1 cellular context compared by ENCODE assay signal in genomic region chr5:132465095-132465707, GRCh38.
TF ChIP-seq lines count a peak whose summit lies in the region.

No MANE protein-coding gene starts in this region.

TF ChIP-seq in IMR-90, 13 proteins besides CTCF, POLR2A, EP300 and RAD21:
- no peak for TF ChIP-seq MXI1 (IDR thresholded peaks at IDR 0.05; ENCODE audit: borderline replicate concordance, low read depth, low read length)
- no peak for TF ChIP-seq MAZ (IDR thresholded peaks at IDR 0.05; ENCODE audit: borderline replicate concordance, low read depth, low read length)
- no peak for TF ChIP-seq USF2 (IDR thresholded peaks at IDR 0.05; ENCODE audit: low read depth, low read length)
- no peak for TF ChIP-seq SMC3 (IDR thresholded peaks at IDR 0.05; ENCODE audit: low read depth, low read length)
- no peak for TF ChIP-seq MAFK (IDR thresholded peaks at IDR 0.05; ENCODE audit: low read depth, low read length)
- no peak for TF ChIP-seq NFE2L2 (IDR thresholded peaks at IDR 0.05; ENCODE audit: low read depth, low read length)
- no peak for TF ChIP-seq BHLHE40 (IDR thresholded peaks at IDR 0.05; ENCODE audit: low read depth, low read length)
- TF ChIP-seq FOS (IDR thresholded peaks at IDR 0.05; ENCODE audit: low read depth, low read length) = no peak
- TF ChIP-seq, protein P1, sequence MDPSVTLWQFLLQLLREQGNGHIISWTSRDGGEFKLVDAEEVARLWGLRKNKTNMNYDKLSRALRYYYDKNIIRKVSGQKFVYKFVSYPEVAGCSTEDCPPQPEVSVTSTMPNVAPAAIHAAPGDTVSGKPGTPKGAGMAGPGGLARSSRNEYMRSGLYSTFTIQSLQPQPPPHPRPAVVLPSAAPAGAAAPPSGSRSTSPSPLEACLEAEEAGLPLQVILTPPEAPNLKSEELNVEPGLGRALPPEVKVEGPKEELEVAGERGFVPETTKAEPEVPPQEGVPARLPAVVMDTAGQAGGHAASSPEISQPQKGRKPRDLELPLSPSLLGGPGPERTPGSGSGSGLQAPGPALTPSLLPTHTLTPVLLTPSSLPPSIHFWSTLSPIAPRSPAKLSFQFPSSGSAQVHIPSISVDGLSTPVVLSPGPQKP (IDR thresholded peaks at IDR 0.05; ENCODE audit: borderline replicate concordance, low read depth, low read length) = no peak
- TF ChIP-seq CEBPB (IDR thresholded peaks at IDR 0.05; ENCODE audit: low read depth, low read length) = no peak
- no peak for TF ChIP-seq CHD1 (IDR thresholded peaks at IDR 0.05; ENCODE audit: low read depth, low read length)
- no peak for TF ChIP-seq RCOR1 (IDR thresholded peaks at IDR 0.05; ENCODE audit: insufficient replicate concordance, low read length)
- no peak for TF ChIP-seq RFX5 (IDR thresholded peaks at IDR 0.05; ENCODE audit: low read depth, low read length)
